In the genomic region with DNA sequence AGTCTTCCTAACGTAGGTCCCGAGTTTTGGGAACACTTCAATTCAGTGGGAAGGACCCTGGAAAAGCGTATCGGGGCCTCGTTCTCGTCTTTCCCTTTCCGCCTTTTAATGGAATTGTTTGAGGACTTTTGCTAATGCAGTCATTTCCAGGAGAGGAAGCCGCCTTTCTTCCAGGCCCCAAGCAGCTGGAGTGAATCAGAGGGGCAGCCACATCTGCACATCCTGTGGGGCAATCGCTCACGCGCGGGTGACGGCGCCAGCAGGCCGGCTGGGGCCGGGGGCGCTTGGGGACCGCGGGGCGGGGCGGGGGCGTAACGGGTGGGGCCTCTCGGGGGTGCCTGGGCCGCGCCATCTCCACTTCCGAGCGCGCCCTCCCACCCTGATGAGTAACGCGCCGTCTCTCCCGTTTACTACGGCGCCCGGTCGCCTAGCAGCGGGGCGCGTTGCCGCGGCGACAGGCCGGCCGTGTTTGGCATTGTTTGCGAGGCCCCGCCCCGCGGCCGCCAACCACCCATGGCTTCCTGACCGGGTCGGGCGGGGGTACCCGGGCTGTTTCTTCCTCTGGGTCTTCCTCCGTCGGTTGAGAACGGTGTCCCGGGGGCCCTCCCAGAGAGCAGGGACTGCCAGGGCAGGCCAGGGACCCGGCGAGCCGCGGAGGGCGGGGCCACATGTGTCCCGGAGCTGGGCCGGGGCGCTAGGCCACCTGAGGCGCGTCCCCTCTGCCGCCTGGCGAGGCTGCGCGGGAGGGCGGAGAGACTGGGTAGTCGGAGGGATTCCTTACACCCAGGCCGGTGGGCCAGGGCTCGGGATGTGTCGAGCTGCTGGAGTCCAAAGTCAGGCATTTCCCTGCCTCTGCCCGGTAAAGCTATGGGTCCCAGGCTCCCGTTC, we compare ENCODE assay signal across 8 cellular contexts. TPM values are rescaled to one million over a fixed set of nuclear protein-coding genes. Genes with fewer than 3 reads are reported as not detected.
A peak's percentile ranks its signal among the peaks of the same experiment; 100 is the strongest.
DNase-seq lines count a peak whose midpoint lies in the region; ATAC-seq and TF ChIP-seq lines count a peak whose summit lies in the region.

No MANE protein-coding gene starts in this region.

- H3K9me3 Mint-ChIP-seq in activated naive CD8-positive, alpha-beta T cell treated with anti-CD3 and anti-CD28 coated beads, Interleukin-2, amount 50 U/mL, for 24 hours, result no peaks in the 10 kb centered on the region
- H3K9me3 Mint-ChIP-seq in type B pancreatic cell, result no peaks in the 10 kb centered on the region

- H3K9me3 ChIP-seq in HAP-1 (no peaks in the 10 kb centered on the region), MG63 (no peaks in the 10 kb centered on the region), SU-DHL-6 (ENCODE audit: insufficient read depth, low read length) (no peaks in the 10 kb centered on the region)

- H3F3A ChIP-seq in SU-DHL-6 (ENCODE audit: insufficient read depth), result no peaks in the 10 kb centered on the region

- TF ChIP-seq CTCF in SU-DHL-6 (IDR thresholded peaks at IDR 0.05; ENCODE audit: insufficient read depth, low read length, poor library complexity, severe bottlenecking), result no peak
- TF ChIP-seq CTCF in type B pancreatic cell (conservative IDR thresholded peaks at IDR 0.05), result peak; percentile 24

- H3K4me3 Mint-ChIP-seq in activated naive CD8-positive, alpha-beta T cell treated with anti-CD3 and anti-CD28 coated beads, Interleukin-2, amount 50 U/mL, for 24 hours, result peak overlapping the region; percentile 70
- peak overlapping the region; percentile 86 for H3K4me3 Mint-ChIP-seq in type B pancreatic cell

- ATAC-seq in activated naive CD8-positive, alpha-beta T cell treated with anti-CD3 and anti-CD28 coated beads, Interleukin-2, amount 50 U/mL, for 24 hours, result peak; percentile 87

- in situ Hi-C loops in HAP-1 (cut with MboI; ENCODE audit: low sequenced_read_pairs), result loop anchor here (5.0 kb wide), 1 partner anchor 111 kb away; no protein-coding TSS in a partner anchor

- no peaks in the 10 kb centered on the region for H3K79me2 ChIP-seq in SU-DHL-6 (ENCODE audit: insufficient read depth, low read length)

- peak overlapping the region; percentile 89 for H3K27ac Mint-ChIP-seq in activated naive CD8-positive, alpha-beta T cell treated with anti-CD3 and anti-CD28 coated beads, Interleukin-2, amount 50 U/mL, for 24 hours
- peak overlapping the region; percentile 96 for H3K27ac Mint-ChIP-seq in type B pancreatic cell

- H3K27ac ChIP-seq in SU-DHL-6 (ENCODE audit: low read depth, low read length), result no peak overlapping the region

- H3K4me1 Mint-ChIP-seq in activated naive CD8-positive, alpha-beta T cell treated with anti-CD3 and anti-CD28 coated beads, Interleukin-2, amount 50 U/mL, for 24 hours, result peaks cover 60% of the 10 kb centered on the region
- peaks cover 45% of the 10 kb centered on the region for H3K4me1 Mint-ChIP-seq in type B pancreatic cell (ENCODE audit: unreplicated experiment)

- peaks cover 24% of the 10 kb centered on the region for H3K4me1 ChIP-seq in HAP-1

- intact Hi-C loops in cardiac septum (cut with DNase I), result loop anchor here (5.0 kb wide), 2 partner anchors 46 to 99 kb away; a partner anchor contains a TSS
- intact Hi-C loops in posterior cingulate gyrus (cut with DNase I), result no loop called here

- H3K9me2 ChIP-seq in SU-DHL-6 (replicated peaks; ENCODE audit: insufficient read depth, low read length), result no peaks in the 10 kb centered on the region

- H3K27me3 ChIP-seq in HAP-1 (ENCODE audit: low read depth), result no peaks in the 10 kb centered on the region
- no peaks in the 10 kb centered on the region for H3K27me3 ChIP-seq in MG63
- H3K27me3 ChIP-seq in SU-DHL-6 (ENCODE audit: low read length), result no peaks in the 10 kb centered on the region

- peak overlapping the region; percentile 19 for H2AFZ ChIP-seq in SU-DHL-6 (ENCODE audit: low read depth, low read length, severe bottlenecking)

- no peaks in the 10 kb centered on the region for H3K36me3 Mint-ChIP-seq in activated naive CD8-positive, alpha-beta T cell treated with anti-CD3 and anti-CD28 coated beads, Interleukin-2, amount 50 U/mL, for 24 hours (ENCODE audit: low read depth)
- H3K36me3 Mint-ChIP-seq in type B pancreatic cell, result no peaks in the 10 kb centered on the region

- H4K20me1 ChIP-seq in SU-DHL-6 (ENCODE audit: low read depth, low read length), result no peaks in the 10 kb centered on the region

- no peak overlapping the region for H3K9ac ChIP-seq in SU-DHL-6 (ENCODE audit: low read length)

- H3K4me3 ChIP-seq in HAP-1, result peak overlapping the region; percentile 55
- peak overlapping the region; percentile 48 for H3K4me3 ChIP-seq in MG63
- H3K4me3 ChIP-seq in SU-DHL-6 (ENCODE audit: insufficient read depth, low read length, poor library complexity, severe bottlenecking), result no peak overlapping the region

- no peaks in the 10 kb centered on the region for H3K36me3 ChIP-seq in HAP-1 (replicated peaks)
- no peaks in the 10 kb centered on the region for H3K36me3 ChIP-seq in MG63
- H3K36me3 ChIP-seq in SU-DHL-6 (ENCODE audit: low read length), result no peaks in the 10 kb centered on the region

- peak overlapping the region; percentile 44 for H3K4me2 ChIP-seq in SU-DHL-6 (ENCODE audit: low read depth, low read length, poor library complexity, severe bottlenecking)

- peak; percentile 65 for DNase-seq in GM04503 (ENCODE audit: low read depth)
- DNase-seq in HAP-1 (ENCODE audit: low spot score in 2 of 2), result peak; percentile 73 to 91
- peak; percentile 96 for DNase-seq in MG63
- DNase-seq in activated naive CD8-positive, alpha-beta T cell treated with anti-CD3 and anti-CD28 coated beads, Interleukin-2, amount 50 U/mL, for 24 hours, result peak; percentile 88
- DNase-seq in cardiac septum (ENCODE audit: low spot score), result peak; percentile 94
- peak; percentile 60 to 97 (median 80) for DNase-seq in posterior cingulate gyrus
- peak; percentile 93 for DNase-seq in type B pancreatic cell (ENCODE audit: extremely low spot score, unreplicated experiment)

- H3K27me3 Mint-ChIP-seq in activated naive CD8-positive, alpha-beta T cell treated with anti-CD3 and anti-CD28 coated beads, Interleukin-2, amount 50 U/mL, for 24 hours, result no peaks in the 10 kb centered on the region
- H3K27me3 Mint-ChIP-seq in type B pancreatic cell, result no peaks in the 10 kb centered on the region

RNA-seq across cellular contexts. Expression of a gene that starts 2.3 kb away (rescaled TPM):
- total RNA-seq in MG63 (2014; rRNA removed; shearing (Covaris generic); ENCODE audit: low replicate concordance), result 0.33 TPM in 1 of 2 replicates, not detected in the other
- total RNA-seq in cardiac septum (not detected), type B pancreatic cell (ENCODE audit: low replicate concordance) (0.36 and 2.0 TPM in 2 replicates)

RNA-seq across cellular contexts. Expression of a gene that starts 56.9 kb away (rescaled TPM):
- 0.20 and 2.4 TPM in 2 replicates for total RNA-seq in MG63 (2014; rRNA removed; shearing (Covaris generic); ENCODE audit: low replicate concordance)
- total RNA-seq in cardiac septum (1.6 TPM), type B pancreatic cell (ENCODE audit: low replicate concordance) (11.9 and 20.5 TPM in 2 replicates)
